Comparison of ENCODE assay signal across 8 cellular contexts in the genomic region with DNA sequence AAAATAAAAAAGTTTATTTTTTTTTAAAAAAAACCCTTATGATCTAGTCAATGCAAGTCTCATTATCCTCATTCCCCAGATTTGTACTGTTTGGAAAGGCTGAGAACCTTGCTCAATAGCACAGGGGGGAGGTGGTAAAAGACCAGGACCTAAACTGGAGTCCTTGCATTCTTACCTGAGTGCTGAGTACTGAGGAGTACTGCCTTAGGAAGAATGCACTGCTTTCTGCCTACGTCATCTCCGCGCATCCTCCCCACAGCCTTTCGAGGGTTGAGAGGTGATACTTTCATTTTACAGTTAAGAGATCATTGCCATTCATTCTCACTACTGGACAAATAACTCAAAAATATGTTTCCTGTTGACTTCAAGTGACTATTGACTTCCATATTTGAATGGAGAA.
A peak's percentile ranks its signal among the peaks of the same experiment; 100 is the strongest.
DNase-seq lines count a peak whose midpoint lies in the region; ATAC-seq lines count a peak whose summit lies in the region.

No MANE protein-coding gene starts in this region.

- no peaks in the 10 kb centered on the region for H3K9me3 ChIP-seq in aorta (ENCODE audit: control insufficient read depth, low read length)

- H3K4me1 Mint-ChIP-seq in activated naive CD8-positive, alpha-beta T cell treated with anti-CD3 and anti-CD28 coated beads for 36 hours: peaks cover 40% of the 10 kb centered on the region

- WGBS in aorta, 2 donors: 97 to 98% methylated on average over 4 of the region's 4 CpGs

- no peaks in the 10 kb centered on the region for H3K36me3 ChIP-seq in aorta (ENCODE audit: control insufficient read depth in 1 of 2, insufficient read depth in 2 of 2, low read length in 1 of 2)

- H3K9me3 Mint-ChIP-seq in activated naive CD8-positive, alpha-beta T cell treated with anti-CD3 and anti-CD28 coated beads for 36 hours: peaks cover 4% of the 10 kb centered on the region

- no peak overlapping the region for H3K4me3 ChIP-seq in aorta (ENCODE audit: low read length in 2 of 2)

- peaks cover 21% of the 10 kb centered on the region for H3K27me3 Mint-ChIP-seq in activated naive CD8-positive, alpha-beta T cell treated with anti-CD3 and anti-CD28 coated beads for 36 hours

- peak; percentile 59 for DNase-seq in activated naive CD8-positive, alpha-beta T cell treated with anti-CD3 and anti-CD28 coated beads for 36 hours
- DNase-seq in stimulated activated CD8-positive, alpha-beta memory T cell treated with anti-CD3 and anti-CD28 coated beads, Interleukin-15, amount 100 ng/mL, for 24 hours (ENCODE audit: low read depth): peak; percentile 4
- no peak for DNase-seq in NCI-H2107 treated with DMSO at 0.1 percent for 48 hours (lab: John Stamatoyannopoulos, UW; ENCODE audit: unreplicated experiment)
- no peak for DNase-seq in HUDEP-2 (lab: John Stamatoyannopoulos, UW; ENCODE audit: unreplicated experiment in 76 of 76)
- no peak for DNase-seq in ACHN
- DNase-seq in aorta: no peak

- no peak overlapping the region for H3K27ac ChIP-seq in aorta (ENCODE audit: low read depth in 1 of 2, low read length in 2 of 2)

- peaks cover 0 to 3% of the 10 kb centered on the region in 2 donors for H3K4me1 ChIP-seq in aorta (ENCODE audit: control insufficient read depth in 1 of 2, insufficient read depth in 2 of 2, low read length in 2 of 2)

- ATAC-seq in GM19467 (IDR thresholded peaks at IDR 0.05; ENCODE audit: unreplicated experiment) (peak; percentile 89), HG03439 (IDR thresholded peaks at IDR 0.05; ENCODE audit: unreplicated experiment) (peak; percentile 79), aorta (ENCODE audit: low FRiP score) (no peak)

- H3K36me3 Mint-ChIP-seq in activated naive CD8-positive, alpha-beta T cell treated with anti-CD3 and anti-CD28 coated beads for 36 hours: no peaks in the 10 kb centered on the region

- intact Hi-C loops in aorta (cut with DNase I): no loop called here

- H3K27ac Mint-ChIP-seq in activated naive CD8-positive, alpha-beta T cell treated with anti-CD3 and anti-CD28 coated beads for 36 hours: peak overlapping the region; percentile 80

- H3K27me3 ChIP-seq in aorta (ENCODE audit: control insufficient read depth in 1 of 2, insufficient read depth in 2 of 2, low read length in 1 of 2): no peaks in the 10 kb centered on the region

- in situ Hi-C loops in ACHN (cut with HindIII; ENCODE audit: low pct_ligation_motif_present, low pct_unique_long_range_greater_than_20kb, low sequenced_read_pairs): no loop called here

- H3K4me3 Mint-ChIP-seq in activated naive CD8-positive, alpha-beta T cell treated with anti-CD3 and anti-CD28 coated beads for 36 hours: no peak overlapping the region

Comparison
In these comparisons a context has a peak if more than half of its experiments do, and no peak if none do; other contexts are left out.
1. DNase-seq: peak in activated naive CD8-positive, alpha-beta T cell treated with anti-CD3 and anti-CD28 coated beads for 36 hours (single experiment) and stimulated activated CD8-positive, alpha-beta memory T cell treated with anti-CD3 and anti-CD28 coated beads, Interleukin-15, amount 100 ng/mL, for 24 hours (single experiment); none in NCI-H2107 treated with DMSO at 0.1 percent for 48 hours (single experiment), HUDEP-2 (0 of 76), ACHN (single experiment) and aorta (0 of 2).